In genomic region chr7:101562531-101563197, GRCh38 we compare ENCODE assay signal across 16 cellular contexts.
"Had no signal": no experiment of that assay in that cellular context is flagged by ENCODE, and none has a peak within 500 bp of the region (broad histone marks: within the 10 kb centered on the region; RNA-seq: fewer than 3 reads in every experiment).

No MANE protein-coding gene starts in this region.

- H3K9me3 Mint-ChIP-seq: activated naive CD8-positive, alpha-beta T cell treated with anti-CD3 and anti-CD28 coated beads, Interleukin-2, amount 10 ng/mL, durations not matched to agents 7 days and 5 days; stimulated activated effector memory CD8-positive, alpha-beta T cell treated with anti-CD3 and anti-CD28 coated beads, Interleukin-12 subunit alpha, Interleukin-12 subunit beta, amount 100 ng/mL, for 72 hours had no signal

- ATAC-seq: foreskin keratinocyte; naive thymus-derived CD4-positive, alpha-beta T cell; stimulated activated effector memory CD8-positive, alpha-beta T cell treated with anti-CD3 and anti-CD28 coated beads, Interleukin-12 subunit alpha, Interleukin-12 subunit beta, amount 100 ng/mL, for 72 hours had no signal

- DNase-seq: activated CD4-positive, alpha-beta T cell treated with anti-CD3 and anti-CD28 coated beads for 1 hour; activated CD4-positive, alpha-beta T cell treated with anti-CD3 and anti-CD28 coated beads, Interleukin-2, amount 50 U/mL, for 48 hours; activated gamma-delta T cell; activated naive CD8-positive, alpha-beta T cell treated with anti-CD3 and anti-CD28 coated beads, Interleukin-2, amount 10 ng/mL, durations not matched to agents 7 days and 5 days; activated T-cell treated with anti-CD3 and anti-CD28 coated beads, Interleukin-2, amount 50 U/mL, for 48 hours; aorta; foreskin keratinocyte; kidney glomerular epithelial cell; lower lobe of right lung; naive thymus-derived CD4-positive, alpha-beta T cell; small intestine; trophoblast cell had no signal

- H3K4me3 ChIP-seq: breast epithelium, heart left ventricle, lower lobe of right lung had no signal

- H3K27ac ChIP-seq: breast epithelium, foreskin keratinocyte, heart left ventricle, lower lobe of right lung, neutrophil had no signal

- H3K27ac Mint-ChIP-seq: activated naive CD8-positive, alpha-beta T cell treated with anti-CD3 and anti-CD28 coated beads, Interleukin-2, amount 10 ng/mL, durations not matched to agents 7 days and 5 days; naive thymus-derived CD4-positive, alpha-beta T cell; stimulated activated effector memory CD8-positive, alpha-beta T cell treated with anti-CD3 and anti-CD28 coated beads, Interleukin-12 subunit alpha, Interleukin-12 subunit beta, amount 100 ng/mL, for 72 hours had no signal

- H3K36me3 Mint-ChIP-seq: activated naive CD8-positive, alpha-beta T cell treated with anti-CD3 and anti-CD28 coated beads, Interleukin-2, amount 10 ng/mL, durations not matched to agents 7 days and 5 days; naive thymus-derived CD4-positive, alpha-beta T cell; stimulated activated effector memory CD8-positive, alpha-beta T cell treated with anti-CD3 and anti-CD28 coated beads, Interleukin-12 subunit alpha, Interleukin-12 subunit beta, amount 100 ng/mL, for 72 hours had no signal

- H3K4me1 ChIP-seq: breast epithelium, foreskin keratinocyte, lower lobe of right lung had no signal

- H3K9me3 ChIP-seq: breast epithelium, heart left ventricle, lower lobe of right lung, neutrophil had no signal

- H3K4me3 Mint-ChIP-seq: activated naive CD8-positive, alpha-beta T cell treated with anti-CD3 and anti-CD28 coated beads, Interleukin-2, amount 10 ng/mL, durations not matched to agents 7 days and 5 days; naive thymus-derived CD4-positive, alpha-beta T cell; stimulated activated effector memory CD8-positive, alpha-beta T cell treated with anti-CD3 and anti-CD28 coated beads, Interleukin-12 subunit alpha, Interleukin-12 subunit beta, amount 100 ng/mL, for 72 hours had no signal

- H3K27me3 ChIP-seq: neutrophil had no signal

- H3K36me3 ChIP-seq: breast epithelium, heart left ventricle, lower lobe of right lung, neutrophil had no signal

- FAIRE-seq: small intestine had no signal
